ENCODE assay signal across 1 cellular context in the genomic region with DNA sequence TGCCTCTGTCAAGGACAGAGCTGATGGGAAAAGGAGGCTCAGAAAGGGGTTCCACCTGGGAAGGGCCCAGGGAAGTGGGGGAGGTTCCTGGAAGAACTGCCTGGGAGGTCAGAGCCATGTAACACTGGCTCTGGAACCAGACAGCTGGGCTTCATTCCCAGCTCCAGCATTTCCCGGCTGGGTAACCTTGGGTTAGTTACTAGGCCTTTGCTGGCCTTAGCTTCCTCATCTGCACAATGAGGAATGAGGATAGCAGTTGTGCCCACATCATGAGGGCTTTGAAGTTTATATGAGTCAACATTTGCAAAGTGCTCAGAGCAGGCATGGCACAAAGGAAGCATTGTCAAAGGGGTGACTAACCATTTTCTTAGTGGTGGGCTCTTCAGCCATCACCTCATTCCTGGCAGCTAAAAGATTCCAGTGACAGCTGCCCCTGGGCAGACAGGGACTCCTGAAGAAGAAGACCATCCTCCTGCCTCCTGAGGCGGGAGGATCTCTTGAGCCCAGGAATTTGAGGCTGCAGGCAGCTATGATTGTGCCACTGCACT.
TF ChIP-seq lines count a peak whose summit lies in the region.

No MANE protein-coding gene starts in this region.

TF ChIP-seq in HepG2, 621 proteins besides CTCF, POLR2A, EP300 and RAD21 (continued from another document):
- peak; percentile 46; the same call in 1 of the 2 replicates for TF ChIP-seq ZBTB43 (CRISPR knock-in tag; conservative IDR thresholded peaks at IDR 0.05)
- TF ChIP-seq, protein P1, sequence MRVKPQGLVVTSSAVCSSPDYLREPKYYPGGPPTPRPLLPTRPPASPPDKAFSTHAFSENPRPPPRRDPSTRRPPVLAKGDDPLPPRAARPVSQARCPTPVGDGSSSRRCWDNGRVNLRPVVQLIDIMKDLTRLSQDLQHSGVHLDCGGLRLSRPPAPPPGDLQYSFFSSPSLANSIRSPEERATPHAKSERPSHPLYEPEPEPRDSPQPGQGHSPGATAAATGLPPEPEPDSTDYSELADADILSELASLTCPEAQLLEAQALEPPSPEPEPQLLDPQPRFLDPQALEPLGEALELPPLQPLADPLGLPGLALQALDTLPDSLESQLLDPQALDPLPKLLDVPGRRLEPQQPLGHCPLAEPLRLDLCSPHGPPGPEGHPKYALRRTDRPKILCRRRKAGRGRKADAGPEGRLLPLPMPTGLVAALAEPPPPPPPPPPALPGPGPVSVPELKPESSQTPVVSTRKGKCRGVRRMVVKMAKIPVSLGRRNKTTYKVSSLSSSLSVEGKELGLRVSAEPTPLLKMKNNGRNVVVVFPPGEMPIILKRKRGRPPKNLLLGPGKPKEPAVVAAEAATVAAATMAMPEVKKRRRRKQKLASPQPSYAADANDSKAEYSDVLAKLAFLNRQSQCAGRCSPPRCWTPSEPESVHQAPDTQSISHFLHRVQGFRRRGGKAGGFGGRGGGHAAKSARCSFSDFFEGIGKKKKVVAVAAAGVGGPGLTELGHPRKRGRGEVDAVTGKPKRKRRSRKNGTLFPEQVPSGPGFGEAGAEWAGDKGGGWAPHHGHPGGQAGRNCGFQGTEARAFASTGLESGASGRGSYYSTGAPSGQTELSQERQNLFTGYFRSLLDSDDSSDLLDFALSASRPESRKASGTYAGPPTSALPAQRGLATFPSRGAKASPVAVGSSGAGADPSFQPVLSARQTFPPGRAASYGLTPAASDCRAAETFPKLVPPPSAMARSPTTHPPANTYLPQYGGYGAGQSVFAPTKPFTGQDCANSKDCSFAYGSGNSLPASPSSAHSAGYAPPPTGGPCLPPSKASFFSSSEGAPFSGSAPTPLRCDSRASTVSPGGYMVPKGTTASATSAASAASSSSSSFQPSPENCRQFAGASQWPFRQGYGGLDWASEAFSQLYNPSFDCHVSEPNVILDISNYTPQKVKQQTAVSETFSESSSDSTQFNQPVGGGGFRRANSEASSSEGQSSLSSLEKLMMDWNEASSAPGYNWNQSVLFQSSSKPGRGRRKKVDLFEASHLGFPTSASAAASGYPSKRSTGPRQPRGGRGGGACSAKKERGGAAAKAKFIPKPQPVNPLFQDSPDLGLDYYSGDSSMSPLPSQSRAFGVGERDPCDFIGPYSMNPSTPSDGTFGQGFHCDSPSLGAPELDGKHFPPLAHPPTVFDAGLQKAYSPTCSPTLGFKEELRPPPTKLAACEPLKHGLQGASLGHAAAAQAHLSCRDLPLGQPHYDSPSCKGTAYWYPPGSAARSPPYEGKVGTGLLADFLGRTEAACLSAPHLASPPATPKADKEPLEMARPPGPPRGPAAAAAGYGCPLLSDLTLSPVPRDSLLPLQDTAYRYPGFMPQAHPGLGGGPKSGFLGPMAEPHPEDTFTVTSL (CRISPR knock-in tag; IDR thresholded peaks at IDR 0.05; ENCODE audit: borderline replicate concordance), result peak; percentile 72; the same call in 1 of the 2 replicates
- peak; percentile 54 for TF ChIP-seq ASH2L (IDR thresholded peaks at IDR 0.05; ENCODE audit: insufficient read length, low read depth, low read length)
- no peak for TF ChIP-seq LRRFIP1 (CRISPR knock-in tag; conservative IDR thresholded peaks at IDR 0.05)
- TF ChIP-seq ZSCAN21 (CRISPR knock-in tag; IDR thresholded peaks at IDR 0.05; ENCODE audit: borderline replicate concordance), result peak; percentile 71; the same call in 1 of the 2 replicates
- TF ChIP-seq, protein P2, sequence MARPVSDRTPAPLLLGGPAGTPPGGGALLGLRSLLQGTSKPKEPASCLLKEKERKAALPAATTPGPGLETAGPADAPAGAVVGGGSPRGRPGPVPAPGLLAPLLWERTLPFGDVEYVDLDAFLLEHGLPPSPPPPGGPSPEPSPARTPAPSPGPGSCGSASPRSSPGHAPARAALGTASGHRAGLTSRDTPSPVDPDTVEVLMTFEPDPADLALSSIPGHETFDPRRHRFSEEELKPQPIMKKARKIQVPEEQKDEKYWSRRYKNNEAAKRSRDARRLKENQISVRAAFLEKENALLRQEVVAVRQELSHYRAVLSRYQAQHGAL (CRISPR knock-in tag; IDR thresholded peaks at IDR 0.05; ENCODE audit: not compliant biosample characterization), result no peak
- TF ChIP-seq, protein P3, sequence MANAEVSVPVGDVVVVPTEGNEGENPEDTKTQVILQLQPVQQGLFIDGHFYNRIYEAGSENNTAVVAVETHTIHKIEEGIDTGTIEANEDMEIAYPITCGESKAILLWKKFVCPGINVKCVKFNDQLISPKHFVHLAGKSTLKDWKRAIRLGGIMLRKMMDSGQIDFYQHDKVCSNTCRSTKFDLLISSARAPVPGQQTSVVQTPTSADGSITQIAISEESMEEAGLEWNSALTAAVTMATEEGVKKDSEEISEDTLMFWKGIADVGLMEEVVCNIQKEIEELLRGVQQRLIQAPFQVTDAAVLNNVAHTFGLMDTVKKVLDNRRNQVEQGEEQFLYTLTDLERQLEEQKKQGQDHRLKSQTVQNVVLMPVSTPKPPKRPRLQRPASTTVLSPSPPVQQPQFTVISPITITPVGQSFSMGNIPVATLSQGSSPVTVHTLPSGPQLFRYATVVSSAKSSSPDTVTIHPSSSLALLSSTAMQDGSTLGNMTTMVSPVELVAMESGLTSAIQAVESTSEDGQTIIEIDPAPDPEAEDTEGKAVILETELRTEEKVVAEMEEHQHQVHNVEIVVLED (CRISPR knock-in tag; IDR thresholded peaks at IDR 0.05; ENCODE audit: borderline replicate concordance), result no peak
- TF ChIP-seq, protein P4, sequence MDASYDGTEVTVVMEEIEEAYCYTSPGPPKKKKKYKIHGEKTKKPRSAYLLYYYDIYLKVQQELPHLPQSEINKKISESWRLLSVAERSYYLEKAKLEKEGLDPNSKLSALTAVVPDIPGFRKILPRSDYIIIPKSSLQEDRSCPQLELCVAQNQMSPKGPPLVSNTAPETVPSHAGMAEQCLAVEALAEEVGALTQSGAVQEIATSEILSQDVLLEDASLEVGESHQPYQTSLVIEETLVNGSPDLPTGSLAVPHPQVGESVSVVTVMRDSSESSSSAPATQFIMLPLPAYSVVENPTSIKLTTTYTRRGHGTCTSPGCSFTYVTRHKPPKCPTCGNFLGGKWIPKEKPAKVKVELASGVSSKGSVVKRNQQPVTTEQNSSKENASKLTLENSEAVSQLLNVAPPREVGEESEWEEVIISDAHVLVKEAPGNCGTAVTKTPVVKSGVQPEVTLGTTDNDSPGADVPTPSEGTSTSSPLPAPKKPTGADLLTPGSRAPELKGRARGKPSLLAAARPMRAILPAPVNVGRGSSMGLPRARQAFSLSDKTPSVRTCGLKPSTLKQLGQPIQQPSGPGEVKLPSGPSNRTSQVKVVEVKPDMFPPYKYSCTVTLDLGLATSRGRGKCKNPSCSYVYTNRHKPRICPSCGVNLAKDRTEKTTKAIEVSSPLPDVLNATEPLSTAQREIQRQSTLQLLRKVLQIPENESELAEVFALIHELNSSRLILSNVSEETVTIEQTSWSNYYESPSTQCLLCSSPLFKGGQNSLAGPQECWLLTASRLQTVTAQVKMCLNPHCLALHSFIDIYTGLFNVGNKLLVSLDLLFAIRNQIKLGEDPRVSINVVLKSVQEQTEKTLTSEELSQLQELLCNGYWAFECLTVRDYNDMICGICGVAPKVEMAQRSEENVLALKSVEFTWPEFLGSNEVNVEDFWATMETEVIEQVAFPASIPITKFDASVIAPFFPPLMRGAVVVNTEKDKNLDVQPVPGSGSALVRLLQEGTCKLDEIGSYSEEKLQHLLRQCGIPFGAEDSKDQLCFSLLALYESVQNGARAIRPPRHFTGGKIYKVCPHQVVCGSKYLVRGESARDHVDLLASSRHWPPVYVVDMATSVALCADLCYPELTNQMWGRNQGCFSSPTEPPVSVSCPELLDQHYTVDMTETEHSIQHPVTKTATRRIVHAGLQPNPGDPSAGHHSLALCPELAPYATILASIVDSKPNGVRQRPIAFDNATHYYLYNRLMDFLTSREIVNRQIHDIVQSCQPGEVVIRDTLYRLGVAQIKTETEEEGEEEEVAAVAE (CRISPR knock-in tag; IDR thresholded peaks at IDR 0.05; ENCODE audit: borderline replicate concordance), result peak; percentile 17; the same call in 1 of the 2 replicates
- peak; percentile 58 for TF ChIP-seq MAFF (IDR thresholded peaks at IDR 0.05; ENCODE audit: low read depth, low read length)
- TF ChIP-seq MYC (CRISPR knock-in tag; IDR thresholded peaks at IDR 0.05; ENCODE audit: borderline replicate concordance), result peak; percentile 35; the same call in 1 of the 2 replicates
- TF ChIP-seq NR2F6 (IDR thresholded peaks at IDR 0.05), result peak; percentile 59; the same call in 1 of the 2 replicates
- TF ChIP-seq NR2F6 (CRISPR knock-in tag; IDR thresholded peaks at IDR 0.05), result peak; percentile 72
TF ChIP-seq in HepG2: peak in this region for 172.
